Comparison of ENCODE assay signal across 8 cellular contexts in the genomic region with DNA sequence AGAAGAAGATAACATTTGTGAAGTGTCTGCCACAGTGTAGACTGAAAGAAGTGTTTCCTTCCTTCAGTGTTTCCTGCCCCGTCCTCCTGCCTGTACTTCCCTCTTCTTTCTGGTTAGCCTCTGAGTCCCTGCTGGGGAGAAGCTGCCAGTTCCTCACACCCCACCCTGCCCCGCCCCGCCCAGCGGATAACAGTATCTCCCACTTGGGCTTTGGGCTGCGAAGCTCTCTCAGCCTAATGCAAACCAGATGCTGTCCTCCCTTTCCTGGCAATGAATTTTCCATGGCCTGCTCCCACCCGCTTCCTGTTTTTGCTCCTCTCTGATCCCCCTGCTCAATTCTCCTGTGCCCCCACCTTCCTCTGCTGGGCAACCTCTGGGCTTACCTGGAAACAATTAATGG. TPM values are rescaled to one million over a fixed set of nuclear protein-coding genes. Genes with fewer than 3 reads are reported as not detected.
DNase-seq lines count a peak whose midpoint lies in the region; ATAC-seq, FAIRE-seq and TF ChIP-seq lines count a peak whose summit lies in the region.

No MANE protein-coding gene starts in this region.

- intact Hi-C loops in HepG2 (cut with micrococcal nuclease; ENCODE audit: unreplicated experiment): no loop called here

- ATAC-seq in HepG2 (no peak), thoracic aorta (ENCODE audit: insufficient number of reproducible peaks, low FRiP score, low read depth) (no peak)
- ATAC-seq in stimulated activated effector memory CD8-positive, alpha-beta T cell treated with anti-CD3 and anti-CD28 coated beads, Interleukin-12 subunit alpha, Interleukin-12 subunit beta, amount 100 ng/mL, for 72 hours: no peak

- TF ChIP-seq POLR2A in HepG2 (IDR thresholded peaks at IDR 0.05; ENCODE audit: insufficient read depth in 1 of 2, low read depth in 2 of 2, low read length in 2 of 2): no peak

- DNase-seq in HuH-7 (ENCODE audit: low spot score) (peak; percentile 22), HepG2 (ENCODE audit: low spot score) (no peak), thoracic aorta (ENCODE audit: low spot score) (no peak), NCI-H2227 (lab: John Stamatoyannopoulos, UW; ENCODE audit: unreplicated experiment) (no peak), DMS53 treated with DMSO at 0.1 percent for 48 hours (lab: John Stamatoyannopoulos, UW; ENCODE audit: unreplicated experiment) (no peak)
- DNase-seq in stimulated activated effector memory CD8-positive, alpha-beta T cell treated with anti-CD3 and anti-CD28 coated beads, Interleukin-12 subunit alpha, Interleukin-12 subunit beta, amount 100 ng/mL, for 72 hours (ENCODE audit: low spot score in 2 of 2): no peak
- no peak for DNase-seq in activated effector memory CD4-positive, alpha-beta T cell treated with anti-CD3 and anti-CD28 coated beads, Interleukin-2, amount 50 U/mL, for 16 hours

- no peak for FAIRE-seq in HepG2 (lab: Jason Lieb, UNC)

- H4K20me1 ChIP-seq in HepG2 (ENCODE audit: insufficient read depth, low read length): no peaks in the 10 kb centered on the region

- H3K4me2 ChIP-seq in HepG2 (ENCODE audit: low read depth, low read length): peak overlapping the region; percentile 87

- H3K4me1 Mint-ChIP-seq in brain: peaks cover 55% of the 10 kb centered on the region
- peaks cover 10% of the 10 kb centered on the region for H3K4me1 Mint-ChIP-seq in stimulated activated effector memory CD8-positive, alpha-beta T cell treated with anti-CD3 and anti-CD28 coated beads, Interleukin-12 subunit alpha, Interleukin-12 subunit beta, amount 100 ng/mL, for 72 hours

- WGBS in HepG2 (ENCODE audit: low lambda C conversion rate): 48% methylated on average over 6 of the region's 6 CpGs

- no peak for TF ChIP-seq EP300 in HepG2 (IDR thresholded peaks at IDR 0.05; ENCODE audit: low read depth in 2 of 2, low read length in 2 of 2)
- TF ChIP-seq EP300 in HepG2 (CRISPR knock-in tag; IDR thresholded peaks at IDR 0.05; ENCODE audit: borderline replicate concordance): no peak

- H3K9me3 ChIP-seq in HepG2 (ENCODE audit: low read length) (no peaks in the 10 kb centered on the region), thoracic aorta (no peaks in the 10 kb centered on the region)

- H3K4me3 Mint-ChIP-seq in brain: peak overlapping the region in 2 of 5 experiments; percentile 61 to 80
- no peak overlapping the region for H3K4me3 Mint-ChIP-seq in stimulated activated effector memory CD8-positive, alpha-beta T cell treated with anti-CD3 and anti-CD28 coated beads, Interleukin-12 subunit alpha, Interleukin-12 subunit beta, amount 100 ng/mL, for 72 hours

- peaks cover 0 to 4% (median 0%) of the 10 kb centered on the region in 5 experiments for H3K9me3 Mint-ChIP-seq in brain
- no peaks in the 10 kb centered on the region for H3K9me3 Mint-ChIP-seq in stimulated activated effector memory CD8-positive, alpha-beta T cell treated with anti-CD3 and anti-CD28 coated beads, Interleukin-12 subunit alpha, Interleukin-12 subunit beta, amount 100 ng/mL, for 72 hours

- no TSS peak for BruUV-seq in HepG2 (replicated peaks; lab: Mats Ljungman, UMichigan)

- peaks cover 41% of the 10 kb centered on the region for H3K27me3 Mint-ChIP-seq in brain

- CTCF ChIA-PET in HepG2 (lab: Yijun Ruan, JAX; ENCODE audit: low intra/inter-chr PET ratio, low total read pairs): no interaction called here

- POLR2A ChIA-PET in HepG2 (lab: Yijun Ruan, JAX): interaction anchor here (1.2 to 3.7 kb wide), 11 partner anchors 11 to 130 kb away, joined by 3 to 37 read pairs (median 8); a partner anchor contains a TSS

- in situ Hi-C loops in HepG2 (cut with HindIII; ENCODE audit: extremely low pct_ligation_motif_present, low pct_unique_long_range_greater_than_20kb): no loop called here

- H3K27ac ChIP-seq in HepG2 (ENCODE audit: extremely low read length, insufficient read depth, low read length) (no peak overlapping the region), thoracic aorta (peak overlapping the region; percentile 15 to 61)

- TF ChIP-seq RAD21 in HepG2 (CRISPR knock-in tag; IDR thresholded peaks at IDR 0.05): no peak

- no peak overlapping the region for H2AFZ ChIP-seq in HepG2 (ENCODE audit: low read length)

- no peak overlapping the region for H3K9ac ChIP-seq in HepG2 (ENCODE audit: insufficient read depth, low read depth, low read length)

- H3K27me3 ChIP-seq in HepG2 (ENCODE audit: control insufficient read depth in 1 of 2, insufficient read depth in 2 of 2, low read length in 2 of 2) (peaks cover 6 to 33% of the 10 kb centered on the region in 2 experiments), thoracic aorta (replicated peaks; ENCODE audit: insufficient read depth) (no peaks in the 10 kb centered on the region)

- peak overlapping the region in 3 of 5 experiments; percentile 95 to 98 (median 96) for H3K27ac Mint-ChIP-seq in brain
- H3K27ac Mint-ChIP-seq in stimulated activated effector memory CD8-positive, alpha-beta T cell treated with anti-CD3 and anti-CD28 coated beads, Interleukin-12 subunit alpha, Interleukin-12 subunit beta, amount 100 ng/mL, for 72 hours: no peak overlapping the region

- H3K36me3 ChIP-seq in HepG2 (replicated peaks in 1 of 2; ENCODE audit: control insufficient read depth in 1 of 2, insufficient read depth in 2 of 2, low read length in 2 of 2) (no peaks in the 10 kb centered on the region), thoracic aorta (no peaks in the 10 kb centered on the region)

- H3K4me3 ChIP-seq in HepG2 (replicated peaks in 1 of 3; ENCODE audit: insufficient read depth in 1 of 3, low read depth in 2 of 3, low read length in 3 of 3): peak overlapping the region in 1 of 3 experiments; percentile 66; a peak in 2 of 6 replicates
- no peak overlapping the region for H3K4me3 ChIP-seq in thoracic aorta

- no peak for TF ChIP-seq CTCF in brain (conservative IDR thresholded peaks at IDR 0.05)
- TF ChIP-seq CTCF in HepG2 (CRISPR knock-in tag; IDR thresholded peaks at IDR 0.05): no peak
- TF ChIP-seq CTCF in thoracic aorta (IDR thresholded peaks at IDR 0.05): no peak

- H3K36me3 Mint-ChIP-seq in brain: no peaks in the 10 kb centered on the region
- H3K36me3 Mint-ChIP-seq in stimulated activated effector memory CD8-positive, alpha-beta T cell treated with anti-CD3 and anti-CD28 coated beads, Interleukin-12 subunit alpha, Interleukin-12 subunit beta, amount 100 ng/mL, for 72 hours: no peaks in the 10 kb centered on the region

- H3K4me1 ChIP-seq in HepG2 (ENCODE audit: insufficient read depth, low read length) (peaks cover 57% of the 10 kb centered on the region), thoracic aorta (ENCODE audit: control insufficient read depth in 1 of 2, low read depth in 2 of 2) (peaks cover 4 to 18% of the 10 kb centered on the region in 2 donors)

- no peaks in the 10 kb centered on the region for H3K79me2 ChIP-seq in HepG2 (ENCODE audit: insufficient read depth, low read length)

RNA-seq across cellular contexts. Expression of a gene that starts 5.2 kb away (rescaled TPM):
- polyA plus RNA-seq in brain (ENCODE audit: insufficient read depth, low read depth, low replicate concordance): 5.9 TPM
- 1.2 and 1.3 TPM in 2 replicates for total RNA-seq in HepG2 (2016; rRNA removed; fragmentation: Illumina TruSeq; extraction: Trizol)
- total RNA-seq in HepG2 (2016; cell fraction: cytosol; rRNA removed; fragmentation: Illumina TruSeq; extraction: Trizol; ENCODE audit: low read depth): 0.61 and 2.5 TPM in 2 replicates
- 1.2 and 1.4 TPM in 2 replicates for total RNA-seq in HepG2 (2016; cell fraction: insoluble cytoplasmic fraction; rRNA removed; fragmentation: Illumina TruSeq; extraction: Trizol)
- total RNA-seq in HepG2 (2016; cell fraction: membrane; rRNA removed; fragmentation: Illumina TruSeq; extraction: Trizol): 1.2 and 1.4 TPM in 2 replicates
- 0.72 and 0.84 TPM in 2 replicates for total RNA-seq in HepG2 (2016; cell fraction: nucleus; rRNA removed; fragmentation: Illumina TruSeq; extraction: Trizol)
- 2.0 and 2.2 TPM in 2 replicates for polyA plus RNA-seq in HepG2 (2011; rRNA removed)
- polyA plus RNA-seq in HepG2 (2011; cell fraction: cytosol; rRNA removed): 1.3 and 3.0 TPM in 2 replicates
- 2.5 and 3.7 TPM in 2 replicates for polyA plus RNA-seq in HepG2 (2011; cell fraction: nucleus; rRNA removed)
- 1.4 and 2.3 TPM in 2 replicates for polyA plus RNA-seq in HepG2 (2012)
- polyA plus RNA-seq in HepG2 (2016; cell fraction: cytosol; fragmentation: Illumina TruSeq; extraction: Trizol; ENCODE audit: low read depth): 1.5 and 1.7 TPM in 2 replicates
- 1.9 and 2.5 TPM in 2 replicates for polyA plus RNA-seq in HepG2 (2016; cell fraction: insoluble cytoplasmic fraction; fragmentation: Illumina TruSeq; extraction: Trizol; ENCODE audit: low read depth)
- 1.9 and 2.3 TPM in 2 replicates for polyA plus RNA-seq in HepG2 (2016; cell fraction: membrane; fragmentation: Illumina TruSeq; extraction: Trizol; ENCODE audit: low read depth)
- polyA plus RNA-seq in HepG2 (2016; cell fraction: nucleus; fragmentation: Illumina TruSeq; extraction: Trizol; ENCODE audit: insufficient read depth, low read depth): 2.9 and 6.6 TPM in 2 replicates
- 2.6 and 7.7 TPM in 2 replicates for polyA minus RNA-seq in HepG2 (2011; rRNA and poly(A)+ RNA removed; ENCODE audit: low replicate concordance)
- 2.8 and 11.9 TPM in 2 replicates for polyA minus RNA-seq in HepG2 (2011; cell fraction: cytosol; rRNA and poly(A)+ RNA removed)
- polyA minus RNA-seq in HepG2 (2011; cell fraction: nucleus; rRNA and poly(A)+ RNA removed): 1.1 and 1.3 TPM in 2 replicates
- total RNA-seq in thoracic aorta: 10 to 100 TPM; 20.8 to 45.4 TPM

RNA-seq across cellular contexts. Expression of a gene that starts 27.6 kb away (rescaled TPM):
- polyA plus RNA-seq in brain (ENCODE audit: insufficient read depth, low read depth, low replicate concordance) (12.1 TPM), HepG2 (2011; rRNA removed) (0.65 and 2.3 TPM in 2 replicates)
- total RNA-seq in HepG2 (2016; rRNA removed; fragmentation: Illumina TruSeq; extraction: Trizol) (0.09 TPM in 1 of 2 replicates, not detected in the other), thoracic aorta (1 to 10 TPM; 4.7 to 8.0 TPM)
- 0.09 and 0.10 TPM in 2 replicates for total RNA-seq in HepG2 (2016; cell fraction: cytosol; rRNA removed; fragmentation: Illumina TruSeq; extraction: Trizol; ENCODE audit: low read depth)
- total RNA-seq in HepG2 (2016; cell fraction: insoluble cytoplasmic fraction; rRNA removed; fragmentation: Illumina TruSeq; extraction: Trizol): 0.09 TPM in 1 of 2 replicates, not detected in the other
- total RNA-seq in HepG2 (2016; cell fraction: membrane; rRNA removed; fragmentation: Illumina TruSeq; extraction: Trizol): 0.06 and 0.07 TPM in 2 replicates
- 0.13 and 0.16 TPM in 2 replicates for total RNA-seq in HepG2 (2016; cell fraction: nucleus; rRNA removed; fragmentation: Illumina TruSeq; extraction: Trizol)
- polyA plus RNA-seq in HepG2 (2011; cell fraction: cytosol; rRNA removed): 0.24 and 0.96 TPM in 2 replicates
- 2.9 and 8.0 TPM in 2 replicates for polyA plus RNA-seq in HepG2 (2011; cell fraction: nucleus; rRNA removed)
- polyA plus RNA-seq in HepG2 (2012): 1.1 and 1.9 TPM in 2 replicates
- 1.3 and 1.4 TPM in 2 replicates for polyA plus RNA-seq in HepG2 (2016; cell fraction: cytosol; fragmentation: Illumina TruSeq; extraction: Trizol; ENCODE audit: low read depth)
- 0.07 TPM in 1 of 2 replicates, not detected in the other for polyA plus RNA-seq in HepG2 (2016; cell fraction: insoluble cytoplasmic fraction; fragmentation: Illumina TruSeq; extraction: Trizol; ENCODE audit: low read depth)
- polyA plus RNA-seq in HepG2 (2016; cell fraction: membrane; fragmentation: Illumina TruSeq; extraction: Trizol; ENCODE audit: low read depth): 0.37 and 0.43 TPM in 2 replicates
- not detected in 2 replicates for polyA plus RNA-seq in HepG2 (2016; cell fraction: nucleus; fragmentation: Illumina TruSeq; extraction: Trizol; ENCODE audit: insufficient read depth, low read depth)
- polyA minus RNA-seq in HepG2 (2011; rRNA and poly(A)+ RNA removed; ENCODE audit: low replicate concordance): 0.28 and 1.6 TPM in 2 replicates
- 0.44 and 0.79 TPM in 2 replicates for polyA minus RNA-seq in HepG2 (2011; cell fraction: cytosol; rRNA and poly(A)+ RNA removed)
- polyA minus RNA-seq in HepG2 (2011; cell fraction: nucleus; rRNA and poly(A)+ RNA removed): 1.7 and 6.0 TPM in 2 replicates

RNA-seq across cellular contexts. Expression of a gene that starts 31.2 kb away (rescaled TPM):
- polyA plus RNA-seq in brain (ENCODE audit: insufficient read depth, low read depth, low replicate concordance) (13.7 TPM), HepG2 (2011; rRNA removed) (23.2 and 36.6 TPM in 2 replicates)
- total RNA-seq in HepG2 (2016; rRNA removed; fragmentation: Illumina TruSeq; extraction: Trizol) (4.5 and 13.4 TPM in 2 replicates), thoracic aorta (100 to 1,000 TPM; 368 to 393 TPM)
- 8.3 and 10.6 TPM in 2 replicates for total RNA-seq in HepG2 (2016; cell fraction: cytosol; rRNA removed; fragmentation: Illumina TruSeq; extraction: Trizol; ENCODE audit: low read depth)
- total RNA-seq in HepG2 (2016; cell fraction: insoluble cytoplasmic fraction; rRNA removed; fragmentation: Illumina TruSeq; extraction: Trizol): 3.4 and 13.2 TPM in 2 replicates
- total RNA-seq in HepG2 (2016; cell fraction: membrane; rRNA removed; fragmentation: Illumina TruSeq; extraction: Trizol): 7.7 and 10.7 TPM in 2 replicates
- 12.9 and 21.0 TPM in 2 replicates for total RNA-seq in HepG2 (2016; cell fraction: nucleus; rRNA removed; fragmentation: Illumina TruSeq; extraction: Trizol)
- 13.7 and 17.5 TPM in 2 replicates for polyA plus RNA-seq in HepG2 (2011; cell fraction: cytosol; rRNA removed)
- polyA plus RNA-seq in HepG2 (2011; cell fraction: nucleus; rRNA removed): 236 and 242 TPM in 2 replicates
- 5.1 and 11.5 TPM in 2 replicates for polyA plus RNA-seq in HepG2 (2012)
- polyA plus RNA-seq in HepG2 (2016; cell fraction: cytosol; fragmentation: Illumina TruSeq; extraction: Trizol; ENCODE audit: low read depth): 8.0 and 9.6 TPM in 2 replicates
- 4.7 and 5.0 TPM in 2 replicates for polyA plus RNA-seq in HepG2 (2016; cell fraction: insoluble cytoplasmic fraction; fragmentation: Illumina TruSeq; extraction: Trizol; ENCODE audit: low read depth)
- polyA plus RNA-seq in HepG2 (2016; cell fraction: membrane; fragmentation: Illumina TruSeq; extraction: Trizol; ENCODE audit: low read depth): 7.9 and 9.0 TPM in 2 replicates
- polyA plus RNA-seq in HepG2 (2016; cell fraction: nucleus; fragmentation: Illumina TruSeq; extraction: Trizol; ENCODE audit: insufficient read depth, low read depth): 36.8 and 37.1 TPM in 2 replicates
- 30.7 and 67.4 TPM in 2 replicates for polyA minus RNA-seq in HepG2 (2011; rRNA and poly(A)+ RNA removed; ENCODE audit: low replicate concordance)
- polyA minus RNA-seq in HepG2 (2011; cell fraction: cytosol; rRNA and poly(A)+ RNA removed): 10.5 and 13.0 TPM in 2 replicates
- polyA minus RNA-seq in HepG2 (2011; cell fraction: nucleus; rRNA and poly(A)+ RNA removed): 10.9 and 15.8 TPM in 2 replicates

RNA-seq across cellular contexts. Expression of a gene that starts 44.9 kb away (rescaled TPM):
- 7,408 TPM for polyA plus RNA-seq in brain (ENCODE audit: insufficient read depth, low read depth, low replicate concordance)
- total RNA-seq in HepG2 (2016; rRNA removed; fragmentation: Illumina TruSeq; extraction: Trizol): 544 and 607 TPM in 2 replicates
- 3,105 and 3,667 TPM in 2 replicates for total RNA-seq in HepG2 (2016; cell fraction: cytosol; rRNA removed; fragmentation: Illumina TruSeq; extraction: Trizol; ENCODE audit: low read depth)
- 481 and 554 TPM in 2 replicates for total RNA-seq in HepG2 (2016; cell fraction: insoluble cytoplasmic fraction; rRNA removed; fragmentation: Illumina TruSeq; extraction: Trizol)
- total RNA-seq in HepG2 (2016; cell fraction: membrane; rRNA removed; fragmentation: Illumina TruSeq; extraction: Trizol): 4,411 and 4,459 TPM in 2 replicates
- 460 and 546 TPM in 2 replicates for total RNA-seq in HepG2 (2016; cell fraction: nucleus; rRNA removed; fragmentation: Illumina TruSeq; extraction: Trizol)
- polyA plus RNA-seq in HepG2 (2011; rRNA removed): 760 and 802 TPM in 2 replicates
- polyA plus RNA-seq in HepG2 (2011; cell fraction: cytosol; rRNA removed): 904 and 962 TPM in 2 replicates
- 547 and 633 TPM in 2 replicates for polyA plus RNA-seq in HepG2 (2011; cell fraction: nucleus; rRNA removed)
- polyA plus RNA-seq in HepG2 (2012): 4,160 and 4,286 TPM in 2 replicates
- 74,852 and 83,301 TPM in 2 replicates for polyA plus RNA-seq in HepG2 (2016; cell fraction: cytosol; fragmentation: Illumina TruSeq; extraction: Trizol; ENCODE audit: low read depth)
- polyA plus RNA-seq in HepG2 (2016; cell fraction: insoluble cytoplasmic fraction; fragmentation: Illumina TruSeq; extraction: Trizol; ENCODE audit: low read depth): 2,697 and 2,813 TPM in 2 replicates
- 37,583 and 39,786 TPM in 2 replicates for polyA plus RNA-seq in HepG2 (2016; cell fraction: membrane; fragmentation: Illumina TruSeq; extraction: Trizol; ENCODE audit: low read depth)
- 2,546 and 3,012 TPM in 2 replicates for polyA plus RNA-seq in HepG2 (2016; cell fraction: nucleus; fragmentation: Illumina TruSeq; extraction: Trizol; ENCODE audit: insufficient read depth, low read depth)
- 361 and 877 TPM in 2 replicates for polyA minus RNA-seq in HepG2 (2011; rRNA and poly(A)+ RNA removed; ENCODE audit: low replicate concordance)
- 693 and 773 TPM in 2 replicates for polyA minus RNA-seq in HepG2 (2011; cell fraction: cytosol; rRNA and poly(A)+ RNA removed)
- polyA minus RNA-seq in HepG2 (2011; cell fraction: nucleus; rRNA and poly(A)+ RNA removed): 191 and 263 TPM in 2 replicates
- total RNA-seq in thoracic aorta: 1,000 to 10,000 TPM; 1,820 to 2,025 TPM

Comparison
In these comparisons a context has a peak if more than half of its experiments do, and no peak if none do; other contexts are left out.
1. RNA of a gene that starts 5.2 kb away (total RNA-seq): 20.8 to 45.4 TPM in thoracic aorta; 0.61 to 2.5 TPM in HepG2; every median in the first group is over 4 times any median in the second.
2. RNA of a gene that starts 31.2 kb away (total RNA-seq): 368 to 393 TPM in thoracic aorta; 3.4 to 21.0 TPM in HepG2; every median in the first group is over 10 times any median in the second.